8 cellular contexts compared by ENCODE assay signal in genomic region chrX:109774706-109775105, GRCh38.
DNase-seq lines count a peak whose midpoint lies in the region; ATAC-seq and TF ChIP-seq lines count a peak whose summit lies in the region.

No MANE protein-coding gene starts in this region.

- no peak for TF ChIP-seq CTCF in tibial artery (IDR thresholded peaks at IDR 0.05)

- intact Hi-C loops in tibial artery (cut with DNase I; ENCODE audit: low total_unique reads) = no loop called here

- H3K4me1 ChIP-seq in tibial artery = no peaks in the 10 kb centered on the region

- peaks cover 0 to 11% (median 0%) of the 10 kb centered on the region in 3 donors for H3K9me3 ChIP-seq in tibial artery

- no peaks in the 10 kb centered on the region for H3K36me3 ChIP-seq in tibial artery

- DNase-seq in GM04503 (ENCODE audit: low read depth) = peak; percentile 56
- DNase-seq in fibroblast of the conjunctiva (ENCODE audit: low read depth) = peak; percentile 47
- no peak for DNase-seq in stimulated activated CD4-positive, alpha-beta T cell treated with anti-CD3 and anti-CD28 coated beads, Interleukin-1b, Interleukin-23, amount 100 ng/mL, for 48 hours
- DNase-seq in Ammon's horn (ENCODE audit: low spot score) = no peak
- no peak for DNase-seq in tibial artery
- no peak for DNase-seq in DMS53 treated with DMSO at 0.1 percent for 48 hours (lab: John Stamatoyannopoulos, UW; ENCODE audit: unreplicated experiment)

- no peak overlapping the region for H3K4me3 ChIP-seq in tibial artery

- peak; percentile 95 for ATAC-seq in GM21515 (IDR thresholded peaks at IDR 0.05; ENCODE audit: unreplicated experiment)
- peak; percentile 99 for ATAC-seq in HG03571 (IDR thresholded peaks at IDR 0.05; ENCODE audit: unreplicated experiment)

- no peak overlapping the region for H3K27ac ChIP-seq in tibial artery

- no peaks in the 10 kb centered on the region for H3K27me3 ChIP-seq in tibial artery

Comparison
In these comparisons a context has a peak if more than half of its experiments do, and no peak if none do; other contexts are left out.
1. DNase-seq: peak in GM04503 (single experiment) and fibroblast of the conjunctiva (single experiment); none in stimulated activated CD4-positive, alpha-beta T cell treated with anti-CD3 and anti-CD28 coated beads, Interleukin-1b, Interleukin-23, amount 100 ng/mL, for 48 hours (single experiment), Ammon's horn (single experiment), tibial artery (0 of 2) and DMS53 treated with DMSO at 0.1 percent for 48 hours (single experiment).